2 cellular contexts compared by ENCODE assay signal in the genomic region with DNA sequence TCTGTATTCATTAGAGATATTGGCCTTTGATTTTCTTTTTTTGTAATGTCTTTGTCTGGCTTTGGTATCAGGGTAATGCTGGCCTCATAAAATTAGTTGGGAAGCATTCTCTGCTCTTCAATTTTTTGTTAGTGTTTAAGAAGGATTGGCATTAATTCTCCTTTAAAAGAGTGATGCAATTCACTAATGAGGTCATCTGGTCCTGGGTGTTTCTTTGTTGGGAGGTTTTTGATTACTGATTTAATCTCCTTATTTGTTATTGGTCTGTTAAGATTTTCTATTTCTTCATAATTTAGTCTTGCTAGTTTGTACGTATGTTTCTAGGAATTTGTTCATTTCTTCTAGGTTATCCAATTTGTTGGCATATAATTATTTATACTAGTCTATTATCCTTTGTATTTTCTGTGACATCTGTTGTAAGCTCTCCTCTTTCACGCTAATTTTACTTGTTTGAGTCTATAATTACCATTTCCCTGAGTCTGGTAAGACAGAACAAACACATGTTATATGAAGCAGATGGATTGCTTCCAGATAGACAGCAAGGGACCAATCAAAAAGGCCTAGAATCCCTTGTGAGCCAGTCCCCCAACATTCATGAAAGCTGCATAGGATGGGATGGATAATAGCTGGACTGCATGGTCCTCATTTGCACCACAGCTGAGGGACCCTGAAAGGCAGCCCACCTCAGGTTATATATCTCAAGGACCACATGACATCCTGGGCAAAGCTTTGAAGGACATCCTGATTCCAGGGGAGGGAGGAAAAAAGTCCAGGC.
A peak's percentile ranks its signal among the peaks of the same experiment; 100 is the strongest.
TF ChIP-seq lines count a peak whose summit lies in the region.

No MANE protein-coding gene starts in this region.

TF ChIP-seq in IMR-90, 13 proteins besides CTCF, POLR2A, EP300 and RAD21:
- TF ChIP-seq CEBPB (IDR thresholded peaks at IDR 0.05; ENCODE audit: low read depth, low read length) (peak; percentile 33), BHLHE40 (IDR thresholded peaks at IDR 0.05; ENCODE audit: low read depth, low read length) (no peak)

TF ChIP-seq in K562, 482 proteins besides CTCF, POLR2A, EP300 and RAD21:
- TF ChIP-seq BRD4 (IDR thresholded peaks at IDR 0.05) = no peak
- no peak for TF ChIP-seq CEBPG (CRISPR knock-in tag; IDR thresholded peaks at IDR 0.05)
- 0 out of 4 replicates have a peak, but pooled peaks of 1 of the 2 experiments have one; percentile 14 for TF ChIP-seq CEBPG (tag; conservative IDR thresholded peaks at IDR 0.05 in 1 of 2, IDR thresholded peaks at IDR 0.05 in 1 of 2)
- no peak for TF ChIP-seq HDAC2 (IDR thresholded peaks at IDR 0.05)
- TF ChIP-seq ZNF57 (CRISPR knock-in tag; IDR thresholded peaks at IDR 0.05) = no peak
- no peak for TF ChIP-seq NUFIP1 (IDR thresholded peaks at IDR 0.05; ENCODE audit: partially characterized antibody)
- no peak for TF ChIP-seq PHB2 (IDR thresholded peaks at IDR 0.05; ENCODE audit: low read depth)
- TF ChIP-seq THAP12 (CRISPR knock-in tag; IDR thresholded peaks at IDR 0.05) = no peak
- no peak for TF ChIP-seq MYBL2 (IDR thresholded peaks at IDR 0.05; ENCODE audit: low read depth)
- TF ChIP-seq MYBL2 (CRISPR knock-in tag; IDR thresholded peaks at IDR 0.05; ENCODE audit: borderline replicate concordance) = no peak
- TF ChIP-seq PURB (CRISPR knock-in tag; IDR thresholded peaks at IDR 0.05; ENCODE audit: low read depth) = no peak
- peak; percentile 50 for TF ChIP-seq ATF3 (IDR thresholded peaks at IDR 0.05)
- no peak for TF ChIP-seq ATF3 (CRISPR knock-in tag; conservative IDR thresholded peaks at IDR 0.05)
- TF ChIP-seq ZNF134 (CRISPR knock-in tag; conservative IDR thresholded peaks at IDR 0.05) = no peak
- TF ChIP-seq SMARCA5 (IDR thresholded peaks at IDR 0.05) = no peak
